In genomic region chr12:16346931-16347330, GRCh38 we compare ENCODE assay signal across 9 cellular contexts. TPM values are rescaled to one million over a fixed set of nuclear protein-coding genes. Genes with fewer than 3 reads are reported as not detected.
DNase-seq lines count a peak whose midpoint lies in the region; TF ChIP-seq lines count a peak whose summit lies in the region.
"Had no signal": no experiment of that assay in that cellular context is flagged by ENCODE, and none has a peak within 500 bp of the region (broad histone marks: within the 10 kb centered on the region; RNA-seq: fewer than 3 reads in every experiment).

No MANE protein-coding gene starts in this region.

- H3K4me1 ChIP-seq in skeletal muscle satellite cell (ENCODE audit: control insufficient read depth, insufficient read depth, low read length): peaks cover 43% of the 10 kb centered on the region
- H3K4me1 ChIP-seq in A673 (ENCODE audit: insufficient read depth, low read length, poor library complexity, severe bottlenecking): no peaks in the 10 kb centered on the region

- no peak overlapping the region for H3K27ac Mint-ChIP-seq in activated naive CD4-positive, alpha-beta T cell treated with anti-CD3 and anti-CD28 coated beads for 36 hours

- TF ChIP-seq CTCF in HL-60 (IDR thresholded peaks at IDR 0.05; ENCODE audit: insufficient read depth, low read length) (no peak), astrocyte of the cerebellum (IDR thresholded peaks at IDR 0.05; ENCODE audit: low read depth, low read length, missing control alignments) (no peak), A673 (conservative IDR thresholded peaks at IDR 0.05; ENCODE audit: low read depth, low read length) (no peak)

- DNase-seq in HL-60 (ENCODE audit: low read depth in 1 of 2, low spot score in 1 of 2) (no peak), astrocyte of the cerebellum (ENCODE audit: low read depth) (no peak), NCI-H2107 treated with DMSO at 0.1 percent for 48 hours (lab: John Stamatoyannopoulos, UW; ENCODE audit: unreplicated experiment) (no peak), A673 (ENCODE audit: low spot score) (no peak), occipital lobe (lab: John Stamatoyannopoulos, UW) (no peak)
- DNase-seq in activated naive CD4-positive, alpha-beta T cell treated with anti-CD3 and anti-CD28 coated beads for 36 hours: no peak

- H3K4me3 Mint-ChIP-seq in activated naive CD4-positive, alpha-beta T cell treated with anti-CD3 and anti-CD28 coated beads for 36 hours: no peak overlapping the region
- H3K4me3 Mint-ChIP-seq: central memory CD8-positive, alpha-beta T cell had no signal

- H3K9me3 ChIP-seq in skeletal muscle satellite cell (replicated peaks; ENCODE audit: low read length): no peaks in the 10 kb centered on the region
- H3K9me3 ChIP-seq in A673 (ENCODE audit: low read depth, low read length, poor library complexity, severe bottlenecking): no peaks in the 10 kb centered on the region

- no peaks in the 10 kb centered on the region for H3K36me3 Mint-ChIP-seq in activated naive CD4-positive, alpha-beta T cell treated with anti-CD3 and anti-CD28 coated beads for 36 hours (ENCODE audit: low read depth)

- intact Hi-C loops in activated naive CD4-positive, alpha-beta T cell treated with anti-CD3 and anti-CD28 coated beads for 36 hours (cut with micrococcal nuclease): no loop called here
- intact Hi-C loops in A673 (cut with micrococcal nuclease; ENCODE audit: unreplicated experiment): no loop called here

- POLR2A ChIA-PET in A673 (lab: Charles Lee; ENCODE audit: low non-redundant PET): no interaction called here

- H3K36me3 ChIP-seq in skeletal muscle satellite cell (ENCODE audit: insufficient read depth, low read length) (peaks cover 7% of the 10 kb centered on the region), A673 (ENCODE audit: insufficient read depth, low read length, poor library complexity, severe bottlenecking) (no peaks in the 10 kb centered on the region)

- H3K9ac ChIP-seq in skeletal muscle satellite cell (ENCODE audit: low read depth, low read length): peak overlapping the region; percentile 96

- no peaks in the 10 kb centered on the region for H3K4me1 Mint-ChIP-seq in activated naive CD4-positive, alpha-beta T cell treated with anti-CD3 and anti-CD28 coated beads for 36 hours (ENCODE audit: low read depth)
- H3K4me1 Mint-ChIP-seq: central memory CD8-positive, alpha-beta T cell had no signal

- peaks cover 11% of the 10 kb centered on the region for H3K27me3 Mint-ChIP-seq in activated naive CD4-positive, alpha-beta T cell treated with anti-CD3 and anti-CD28 coated beads for 36 hours (ENCODE audit: low read depth)
- H3K27me3 Mint-ChIP-seq: central memory CD8-positive, alpha-beta T cell had no signal

- in situ Hi-C loops in astrocyte of the cerebellum (cut with HindIII; ENCODE audit: low sequenced_read_pairs): no loop called here

- H3K27me3 ChIP-seq in HL-60 (ENCODE audit: insufficient read depth, poor library complexity, severe bottlenecking) (no peaks in the 10 kb centered on the region), skeletal muscle satellite cell (ENCODE audit: control insufficient read depth, insufficient read depth, low read length) (no peaks in the 10 kb centered on the region), A673 (replicated peaks; ENCODE audit: insufficient read depth, low read depth, low read length, poor library complexity) (no peaks in the 10 kb centered on the region)

- peak overlapping the region; percentile 86 for H3K4me2 ChIP-seq in skeletal muscle satellite cell (ENCODE audit: low read length)

- BruUV-seq in A673 (replicated peaks; lab: Mats Ljungman, UMichigan): no TSS peak

- H3K4me3 ChIP-seq in HL-60 (replicated peaks; ENCODE audit: insufficient read depth, low read length) (peak overlapping the region; percentile 65), astrocyte of the cerebellum (ENCODE audit: low read depth, low read length) (peak overlapping the region; percentile 47), iPS-11a (ENCODE audit: low read depth, low read length) (peak overlapping the region; percentile 89), skeletal muscle satellite cell (ENCODE audit: low read length) (peak overlapping the region; percentile 78), A673 (ENCODE audit: low read depth, low read length, poor library complexity, severe bottlenecking) (no peak overlapping the region)

- H3K27ac ChIP-seq in HL-60 (replicated peaks): peak overlapping the region; percentile 95
- H3K27ac ChIP-seq in A673 (ENCODE audit: low read depth, low read length, poor library complexity, severe bottlenecking): no peak overlapping the region

- CTCF ChIA-PET in activated naive CD4-positive, alpha-beta T cell treated with anti-CD3 and anti-CD28 coated beads for 36 hours (lab: Charles Lee): no interaction called here
- CTCF ChIA-PET in A673 (lab: Charles Lee): no interaction called here

- no peaks in the 10 kb centered on the region for H3K9me3 Mint-ChIP-seq in activated naive CD4-positive, alpha-beta T cell treated with anti-CD3 and anti-CD28 coated beads for 36 hours

RNA-seq across cellular contexts. Expression of gene MGST1, which starts 0.5 kb away (rescaled TPM):
- 253 and 258 TPM in 2 replicates for total RNA-seq in skeletal muscle satellite cell (2012; rRNA removed)
- total RNA-seq in activated naive CD4-positive, alpha-beta T cell treated with anti-CD3 and anti-CD28 coated beads for 36 hours: not detected
- total RNA-seq in A673 (2021): 28.5 and 30.0 TPM in 2 replicates
- total RNA-seq in occipital lobe: 0.31 TPM

Comparison
In these comparisons a context has a peak if more than half of its experiments do, and no peak if none do; other contexts are left out.
1. RNA of gene MGST1, which starts 0.5 kb away (total RNA-seq): 28.5 to 30.0 TPM in A673; 0.31 TPM in occipital lobe (single experiment) and not detected in activated naive CD4-positive, alpha-beta T cell treated with anti-CD3 and anti-CD28 coated beads for 36 hours; every median in the first group is over 10 times any median in the second.